1 cellular context compared by ENCODE assay signal in genomic region chr12:18297883-18298282, GRCh38.
TF ChIP-seq lines count a peak whose summit lies in the region.

No MANE protein-coding gene starts in this region.

TF ChIP-seq in WTC11, 78 proteins besides CTCF, POLR2A, EP300 and RAD21 (continued from another document):
- TF ChIP-seq AFF4 (CRISPR knock-in tag; IDR thresholded peaks at IDR 0.05; ENCODE audit: borderline replicate concordance) (no peak), CDX4 (CRISPR knock-in tag; IDR thresholded peaks at IDR 0.05; ENCODE audit: borderline replicate concordance) (no peak), MXD4 (CRISPR knock-in tag; IDR thresholded peaks at IDR 0.05; ENCODE audit: borderline replicate concordance) (no peak), SP1 (CRISPR knock-in tag; conservative IDR thresholded peaks at IDR 0.05) (no peak)
